In the genomic region with DNA sequence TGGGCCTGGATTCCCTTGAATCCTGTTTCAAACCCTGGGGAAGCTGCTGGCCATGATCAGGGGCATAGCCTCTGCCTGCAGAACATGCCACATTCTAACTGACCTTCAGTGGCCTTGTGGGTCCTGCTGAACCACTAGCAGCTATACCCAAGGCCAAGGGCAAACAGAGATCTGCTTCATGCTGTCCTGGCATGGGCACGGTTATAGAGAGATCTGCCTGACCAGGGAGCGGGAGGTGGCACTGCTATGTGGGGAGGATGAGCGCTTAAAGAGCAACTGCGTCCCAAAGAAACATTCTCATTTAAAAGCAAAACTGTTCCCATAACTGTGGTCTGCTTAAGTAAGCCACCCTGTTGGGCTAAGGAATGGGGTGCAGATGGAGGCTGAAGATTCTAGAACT, we compare ENCODE assay signal across 15 cellular contexts. TPM values are rescaled to one million over a fixed set of nuclear protein-coding genes. Genes with fewer than 3 reads are reported as not detected.
"Had no signal": no experiment of that assay in that cellular context is flagged by ENCODE, and none has a peak within 500 bp of the region (broad histone marks: within the 10 kb centered on the region; RNA-seq: fewer than 3 reads in every experiment).

No MANE protein-coding gene starts in this region.

- H3K4me3 ChIP-seq: colonic mucosa, tibial nerve had no signal

- FAIRE-seq: endothelial cell of umbilical vein had no signal

- H3K36me3 Mint-ChIP-seq: memory B cell; natural killer cell; stimulated activated memory B cell treated with anti-CD40 and anti-IgM and Interleukin-4, amounts not matched to agents 10 μg/mL and 1 μg/mL and 100 μg/mL, for 72 hours had no signal

- DNase-seq: activated naive CD4-positive, alpha-beta T cell treated with Interleukin-2 at 50 U/mL for 16 hours; activated T-cell treated with anti-CD3 and anti-CD28 coated beads for 4 hours; caudate nucleus; colonic mucosa; effector CD8-positive, alpha-beta T cell; foreskin melanocyte; head of caudate nucleus; natural killer cell; nucleus accumbens had no signal

- H3K4me1 Mint-ChIP-seq: activated T-helper 17 cell treated with anti-CD3 and anti-CD28 coated beads, Interleukin-2, amount 50 U/mL, for 72 hours; memory B cell; natural killer cell; stimulated activated memory B cell treated with anti-CD40 and anti-IgM and Interleukin-4, amounts not matched to agents 10 μg/mL and 1 μg/mL and 100 μg/mL, for 72 hours had no signal

- ATAC-seq: activated CD4-positive, CD25-positive, alpha-beta regulatory T cell treated with anti-CD3 and anti-CD28 coated beads, Interleukin-2, amount 50 U/mL, for 24 hours; activated T-helper 17 cell treated with anti-CD3 and anti-CD28 coated beads, Interleukin-2, amount 50 U/mL, for 72 hours; natural killer cell; stimulated activated memory B cell treated with anti-CD40 and anti-IgM and Interleukin-4, amounts not matched to agents 10 μg/mL and 1 μg/mL and 100 μg/mL, for 72 hours had no signal

- H3K9me3 Mint-ChIP-seq: activated T-helper 17 cell treated with anti-CD3 and anti-CD28 coated beads, Interleukin-2, amount 50 U/mL, for 72 hours; memory B cell; natural killer cell; stimulated activated memory B cell treated with anti-CD40 and anti-IgM and Interleukin-4, amounts not matched to agents 10 μg/mL and 1 μg/mL and 100 μg/mL, for 72 hours had no signal

- H3K4me3 Mint-ChIP-seq: activated T-helper 17 cell treated with anti-CD3 and anti-CD28 coated beads, Interleukin-2, amount 50 U/mL, for 72 hours; memory B cell; natural killer cell; stimulated activated memory B cell treated with anti-CD40 and anti-IgM and Interleukin-4, amounts not matched to agents 10 μg/mL and 1 μg/mL and 100 μg/mL, for 72 hours had no signal

- H3K9me3 ChIP-seq: colonic mucosa, tibial nerve had no signal

- H3K36me3 ChIP-seq: colonic mucosa, tibial nerve had no signal

- H3K27ac Mint-ChIP-seq: activated T-helper 17 cell treated with anti-CD3 and anti-CD28 coated beads, Interleukin-2, amount 50 U/mL, for 72 hours; memory B cell; natural killer cell; stimulated activated memory B cell treated with anti-CD40 and anti-IgM and Interleukin-4, amounts not matched to agents 10 μg/mL and 1 μg/mL and 100 μg/mL, for 72 hours had no signal

- H3K27me3 ChIP-seq: colonic mucosa, tibial nerve had no signal

- H3K27me3 Mint-ChIP-seq: activated T-helper 17 cell treated with anti-CD3 and anti-CD28 coated beads, Interleukin-2, amount 50 U/mL, for 72 hours; stimulated activated memory B cell treated with anti-CD40 and anti-IgM and Interleukin-4, amounts not matched to agents 10 μg/mL and 1 μg/mL and 100 μg/mL, for 72 hours had no signal

- H3K27ac ChIP-seq: colonic mucosa had no signal

RNA-seq across cellular contexts. Expression of a gene that starts 57.0 kb away (rescaled TPM):
- total RNA-seq: natural killer cell had no signal
